In the genomic region with DNA sequence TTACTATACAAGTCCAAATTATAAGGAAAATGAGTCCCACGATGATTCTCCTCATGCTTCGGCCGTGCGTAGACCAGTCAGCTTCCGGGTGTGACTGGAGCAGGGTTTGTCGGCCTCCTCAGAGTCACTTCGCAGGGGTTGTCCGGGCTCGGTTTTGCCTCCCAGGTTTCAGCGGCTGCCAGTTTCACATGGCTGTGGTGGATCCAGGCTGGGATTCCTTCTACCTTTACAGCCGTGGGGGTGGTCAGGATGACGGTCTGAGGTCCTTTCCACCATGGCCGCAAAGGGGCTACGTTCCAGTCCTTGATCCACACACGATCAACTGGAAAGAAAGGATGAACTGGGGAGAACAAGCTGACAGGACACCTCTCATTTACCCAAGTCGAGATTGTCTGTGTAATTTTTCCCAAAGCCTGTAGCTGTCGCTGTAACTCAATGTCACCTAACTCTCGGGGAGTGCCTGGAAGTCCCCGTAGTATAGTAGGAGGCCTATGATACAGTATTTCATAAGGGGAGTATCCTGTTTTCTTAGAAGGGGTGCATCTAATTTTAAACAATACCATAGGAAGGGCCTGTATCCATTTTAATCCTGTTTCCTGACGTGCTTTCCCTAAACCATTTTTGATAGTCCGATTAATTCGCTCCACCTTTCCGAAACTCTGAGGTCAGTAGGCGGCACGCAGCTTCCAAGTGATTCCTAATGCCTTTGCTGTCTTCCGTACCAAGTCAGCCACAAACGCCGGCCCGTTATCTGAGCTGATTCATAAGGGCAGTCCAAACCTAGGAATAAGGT, we compare ENCODE assay signal across 8 cellular contexts. TPM values are rescaled to one million over a fixed set of nuclear protein-coding genes. Genes with fewer than 3 reads are reported as not detected.
DNase-seq lines count a peak whose midpoint lies in the region; ATAC-seq and TF ChIP-seq lines count a peak whose summit lies in the region.
"Not testable (repeated sequence)": the region's sequence is repeated elsewhere in the genome, so short reads cannot be mapped to it uniquely, and the experiment has no call there.

No MANE protein-coding gene starts in this region.

- not testable (repeated sequence) for H3K9me3 ChIP-seq in Panc1 (ENCODE audit: control insufficient read depth, insufficient read depth, low read depth, low read length)

- CTCF ChIA-PET in Panc1 (lab: Charles Lee) = interaction anchor here (0.6 to 0.7 kb wide), 2 partner anchors 76 to 289 kb away, joined by 4 to 11 read pairs; no protein-coding TSS in a partner anchor

- POLR2A ChIA-PET in Panc1 (lab: Charles Lee) = not testable (repeated sequence)

- H3K4me1 ChIP-seq in Panc1 (ENCODE audit: control insufficient read depth, insufficient read depth, low read length) = not testable (repeated sequence)

- not testable (repeated sequence) for DNase-seq in AG09309 (ENCODE audit: low read depth); GM06990 (ENCODE audit: extremely low read depth, insufficient read length); Panc1 (ENCODE audit: low read depth, low spot score)
- DNase-seq in Kasumi-1 (lab: John Stamatoyannopoulos, UW) (peak; percentile 25 to 40), astrocyte of the spinal cord (ENCODE audit: low read depth, low spot score) (peak; percentile 32), fibroblast of the aortic adventitia (ENCODE audit: low read depth) (peak; percentile 49), kidney tubule cell (ENCODE audit: low spot score) (peak; percentile 65), renal cortical epithelial cell (ENCODE audit: low read depth) (peak; percentile 61)

- BruUV-seq in Panc1 (replicated peaks; lab: Mats Ljungman, UMichigan) = not testable (repeated sequence)

- not testable (repeated sequence) for H3K27me3 ChIP-seq in GM06990 (replicated peaks; ENCODE audit: control insufficient read depth, insufficient read depth, low read length); Panc1 (ENCODE audit: control insufficient read depth, insufficient read depth, low read length)

- not testable (repeated sequence) for H3K36me3 ChIP-seq in GM06990 (ENCODE audit: control insufficient read depth, insufficient read depth, low read length); Panc1 (ENCODE audit: control insufficient read depth, insufficient read depth, low read length)

- in situ Hi-C loops in Panc1 (cut with HindIII; ENCODE audit: low pct_unique_long_range_greater_than_20kb, low sequenced_read_pairs); astrocyte of the spinal cord (cut with HindIII; ENCODE audit: low sequenced_read_pairs): not testable (repeated sequence)

- not testable (repeated sequence) for H3K4me3 ChIP-seq in AG09309 (ENCODE audit: control insufficient read depth, low read depth, low read length); GM06990 (replicated peaks; ENCODE audit: low read depth, low read length); Panc1 (ENCODE audit: low read depth in 2 of 2, low read length in 2 of 2); astrocyte of the spinal cord (ENCODE audit: low read depth, low read length); fibroblast of the aortic adventitia (ENCODE audit: low read depth, low read length)

- intact Hi-C loops in Panc1 (cut with micrococcal nuclease; ENCODE audit: unreplicated experiment) = loop anchor here (5.0 to 10.0 kb wide), 2 partner anchors 123 to 291 kb away; no protein-coding TSS in a partner anchor

- not testable (repeated sequence) for H3K27ac ChIP-seq in Panc1 (ENCODE audit: low read length)

- not testable (repeated sequence) for ATAC-seq in Panc1

- TF ChIP-seq CTCF in AG09309 (IDR thresholded peaks at IDR 0.05; ENCODE audit: control insufficient read depth, insufficient read depth, low read depth, low read length, missing control alignments) = peak; percentile 49
- TF ChIP-seq CTCF in GM06990 (IDR thresholded peaks at IDR 0.05; ENCODE audit: insufficient read depth, low read length, poor library complexity, severe bottlenecking) = peak; percentile 56
- TF ChIP-seq CTCF in Panc1 (IDR thresholded peaks at IDR 0.05) = peak; percentile 84
- peak; percentile 61 for TF ChIP-seq CTCF in astrocyte of the spinal cord (IDR thresholded peaks at IDR 0.05; ENCODE audit: low read depth, low read length)
- peak; percentile 63 for TF ChIP-seq CTCF in fibroblast of the aortic adventitia (IDR thresholded peaks at IDR 0.05; ENCODE audit: insufficient read depth, low read length)

RNA-seq across cellular contexts. Expression of gene DNAAF4, which starts 5.8 kb away (rescaled TPM):
- total RNA-seq in Panc1 (2021; ENCODE audit: unreplicated experiment) (2.4 TPM), fibroblast of the aortic adventitia (ENCODE audit: low replicate concordance) (1.1 and 3.1 TPM in 2 replicates), renal cortical epithelial cell (4.3 and 9.7 TPM in 2 replicates)
- polyA plus RNA-seq in Panc1 (2012; ENCODE audit: insufficient read length) = 1.4 TPM
